In genomic region chr5:151095341-151096000, GRCh38 we compare ENCODE assay signal across 8 cellular contexts. TPM values are rescaled to one million over a fixed set of nuclear protein-coding genes. Genes with fewer than 3 reads are reported as not detected.
DNase-seq lines count a peak whose midpoint lies in the region; ATAC-seq and TF ChIP-seq lines count a peak whose summit lies in the region.

No MANE protein-coding gene starts in this region.

- in situ Hi-C loops in gastrocnemius medialis (cut with MboI; ENCODE audit: low sequenced_read_pairs in 4 of 4) = loop anchor here in 1 of 4 donors (10.0 kb wide), 1 partner anchor 91 kb away; no protein-coding TSS in a partner anchor

- H3K27ac ChIP-seq in SU-DHL-6 (ENCODE audit: low read depth, low read length) (peak overlapping the region; percentile 30; the same call in 1 of the 2 replicates), gastrocnemius medialis (peak overlapping the region; percentile 39 to 73 (median 72))

- intact Hi-C loops in gastrocnemius medialis (cut with DNase I; ENCODE audit: low total_unique reads) = no loop called here

- H3K36me3 ChIP-seq in SU-DHL-6 (ENCODE audit: low read length) = no peaks in the 10 kb centered on the region
- no peaks in the 10 kb centered on the region for H3K36me3 ChIP-seq in gastrocnemius medialis

- TF ChIP-seq POLR2A in GM15510 (IDR thresholded peaks at IDR 0.05; ENCODE audit: borderline replicate concordance, extremely low read depth, insufficient read length) = peak; percentile 28
- no peak for TF ChIP-seq POLR2A in gastrocnemius medialis (IDR thresholded peaks at IDR 0.05)

- H4K20me1 ChIP-seq in SU-DHL-6 (ENCODE audit: low read depth, low read length) = no peaks in the 10 kb centered on the region

- H3K4me2 ChIP-seq in SU-DHL-6 (ENCODE audit: low read depth, low read length, poor library complexity, severe bottlenecking) = no peak overlapping the region

- ATAC-seq in gastrocnemius medialis = no peak
- no peak for ATAC-seq in GM21576 (IDR thresholded peaks at IDR 0.05; ENCODE audit: unreplicated experiment)

- H3K79me2 ChIP-seq in SU-DHL-6 (ENCODE audit: insufficient read depth, low read length) = no peaks in the 10 kb centered on the region

- H3K9me3 ChIP-seq in SU-DHL-6 (ENCODE audit: insufficient read depth, low read length) = no peaks in the 10 kb centered on the region
- no peaks in the 10 kb centered on the region for H3K9me3 ChIP-seq in gastrocnemius medialis

- H3K4me3 ChIP-seq in SU-DHL-6 (ENCODE audit: insufficient read depth, low read length, poor library complexity, severe bottlenecking) (no peak overlapping the region), gastrocnemius medialis (no peak overlapping the region)

- H3K27me3 ChIP-seq in SU-DHL-6 (ENCODE audit: low read length) (no peaks in the 10 kb centered on the region), gastrocnemius medialis (no peaks in the 10 kb centered on the region)

- DNase-seq in glomerular visceral epithelial cell (ENCODE audit: extremely low spot score) (peak; percentile 77), gastrocnemius medialis (no peak), HuH-7.5 (ENCODE audit: low spot score) (no peak), medulla oblongata (ENCODE audit: extremely low spot score) (no peak), NCI-H146 treated with DMSO at 0.1 percent for 48 hours (lab: John Stamatoyannopoulos, UW; ENCODE audit: unreplicated experiment) (no peak)

- no peaks in the 10 kb centered on the region for H3F3A ChIP-seq in SU-DHL-6 (ENCODE audit: insufficient read depth)

- H3K9ac ChIP-seq in SU-DHL-6 (ENCODE audit: low read length) = no peak overlapping the region

- H3K9me2 ChIP-seq in SU-DHL-6 (replicated peaks; ENCODE audit: insufficient read depth, low read length) = no peaks in the 10 kb centered on the region

- no peak overlapping the region for H2AFZ ChIP-seq in SU-DHL-6 (ENCODE audit: low read depth, low read length, severe bottlenecking)

- TF ChIP-seq CTCF in SU-DHL-6 (IDR thresholded peaks at IDR 0.05; ENCODE audit: insufficient read depth, low read length, poor library complexity, severe bottlenecking) = no peak
- TF ChIP-seq CTCF in gastrocnemius medialis (IDR thresholded peaks at IDR 0.05 in 4 of 5, conservative IDR thresholded peaks at IDR 0.05 in 1 of 5) = no peak

- peaks cover 35 to 49% of the 10 kb centered on the region in 2 donors for H3K4me1 ChIP-seq in gastrocnemius medialis

RNA-seq across cellular contexts. Expression of gene TNIP1, which starts 14.6 kb away (rescaled TPM):
- 100 to 1,000 TPM; 112 to 228 (median 188) TPM for total RNA-seq in gastrocnemius medialis
